In the genomic region with DNA sequence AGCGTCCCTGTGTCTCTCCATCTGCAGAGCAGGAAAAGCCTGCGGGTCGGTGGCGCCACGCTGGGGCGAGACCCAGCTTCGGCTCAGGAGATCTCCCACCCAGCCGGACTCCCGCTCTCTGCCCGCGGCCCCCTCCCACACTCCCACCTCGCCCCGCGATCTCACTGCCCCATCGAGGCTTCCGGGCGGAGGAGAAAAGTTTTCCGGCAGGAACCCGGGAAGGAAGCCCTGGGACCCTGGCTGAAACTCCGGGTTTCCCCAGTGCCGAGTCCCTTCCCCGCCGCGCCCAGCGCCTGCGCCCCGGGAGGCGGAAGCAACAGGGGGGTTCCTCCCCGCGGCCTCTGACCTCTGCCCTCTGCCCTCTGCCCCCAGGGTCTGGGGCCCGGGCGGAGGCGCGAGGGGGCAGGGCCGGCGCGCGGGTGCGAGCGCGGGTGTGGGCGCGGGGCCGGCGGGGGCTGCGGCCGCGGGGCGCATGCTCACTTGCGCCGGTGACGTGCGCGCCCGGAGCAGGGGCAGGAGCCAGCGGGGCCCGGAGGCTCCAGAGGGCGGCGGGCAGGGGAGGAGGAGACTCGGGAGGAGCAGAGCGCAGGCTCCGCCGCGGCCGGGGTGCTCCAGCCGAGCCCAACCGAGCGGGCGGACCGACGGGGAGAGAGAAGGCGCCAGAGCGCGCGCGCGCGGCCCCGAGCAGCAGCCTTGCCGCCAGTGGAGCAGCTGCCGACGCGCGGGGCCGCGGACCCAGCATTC, we compare ENCODE assay signal across 8 cellular contexts. TPM values are rescaled to one million over a fixed set of nuclear protein-coding genes. Genes with fewer than 3 reads are reported as not detected.
DNase-seq lines count a peak whose midpoint lies in the region; ATAC-seq, FAIRE-seq and TF ChIP-seq lines count a peak whose summit lies in the region.

A gene (plus strand): TSS at position 541 of the 744 bp plus-strand sequence. CDS start 379 bp downstream, outside the sequence.

- CTCF ChIA-PET in endothelial cell of umbilical vein (lab: Charles Lee): interaction anchor here (0.9 to 1.0 kb wide), 2 partner anchors 22 to 185 kb away, joined by 3 read pairs; no protein-coding TSS in a partner anchor

- DNase-seq in CMK (ENCODE audit: low read depth) (peak; percentile 63), HK-2 (ENCODE audit: unreplicated experiment) (peak; percentile 83), activated T-cell treated with anti-CD3 and anti-CD28 coated beads for 1 hour (ENCODE audit: low read depth) (peak; percentile 63), endothelial cell of umbilical vein (ENCODE audit: low read depth, low spot score) (peak; percentile 90), middle frontal gyrus (ENCODE audit: extremely low spot score, low spot score) (peak; percentile 82)
- peak; percentile 73 to 75 for DNase-seq in stimulated activated CD8-positive, alpha-beta memory T cell treated with anti-CD3 and anti-CD28 coated beads, Interleukin-15, amount 100 ng/mL, for 48 hours (ENCODE audit: low read depth in 2 of 2)

- no peaks in the 10 kb centered on the region for H3K9me3 ChIP-seq in OCI-LY3 (ENCODE audit: insufficient read depth, low read length)
- H3K9me3 ChIP-seq in endothelial cell of umbilical vein (replicated peaks; ENCODE audit: control insufficient read depth, insufficient read depth, low read length): no peaks in the 10 kb centered on the region

- ATAC-seq in GM19455 (IDR thresholded peaks at IDR 0.05; ENCODE audit: unreplicated experiment): peak; percentile 65

- peak; percentile 66 for TF ChIP-seq POLR2A in endothelial cell of umbilical vein (IDR thresholded peaks at IDR 0.05; ENCODE audit: low read depth, low read length)

- POLR2A ChIA-PET in endothelial cell of umbilical vein (lab: Charles Lee): no interaction called here

- peak; percentile 74 for FAIRE-seq in endothelial cell of umbilical vein (lab: Jason Lieb, UNC)

- H3K9ac ChIP-seq in OCI-LY3 (ENCODE audit: low read length): peak within 1 kb of the TSS; percentile 92
- H3K9ac ChIP-seq in endothelial cell of umbilical vein (replicated peaks; ENCODE audit: extremely low read depth, insufficient read depth, low read length): peak within 1 kb of the TSS; percentile 79

- H3K4me2 ChIP-seq in OCI-LY3 (ENCODE audit: low read length) (peak within 1 kb of the TSS; percentile 91), endothelial cell of umbilical vein (ENCODE audit: insufficient read depth, low read length) (peak within 1 kb of the TSS; percentile 91)

- H3K4me3 ChIP-seq in OCI-LY3 (ENCODE audit: low read length): peak within 1 kb of the TSS; percentile 82
- H3K4me3 ChIP-seq in endothelial cell of umbilical vein (replicated peaks in 1 of 3; ENCODE audit: insufficient read depth in 1 of 3, low read depth in 1 of 3, low read length in 3 of 3): peak within 1 kb of the TSS; percentile 92 to 97 (median 96)

- intact Hi-C loops in endothelial cell of umbilical vein (cut with micrococcal nuclease): loop anchor here (1.0 to 5.0 kb wide), 4 partner anchors 33 to 185 kb away; no protein-coding TSS in a partner anchor

- TF ChIP-seq CTCF in OCI-LY3 (IDR thresholded peaks at IDR 0.05; ENCODE audit: low read depth, low read length) (peak; percentile 29), endothelial cell of umbilical vein (IDR thresholded peaks at IDR 0.05; ENCODE audit: extremely low read depth in 1 of 2, insufficient read depth in 1 of 2, low read depth in 1 of 2, low read length in 2 of 2) (no peak)

- H3K27ac ChIP-seq in OCI-LY3 (ENCODE audit: low read length) (peak within 1 kb of the TSS; percentile 30), endothelial cell of umbilical vein (ENCODE audit: insufficient read depth, low read depth, low read length) (peak within 1 kb of the TSS; percentile 49)

- peak within 1 kb of the TSS; percentile 74 for H2AFZ ChIP-seq in OCI-LY3 (ENCODE audit: low read depth, low read length)
- peak within 1 kb of the TSS; percentile 79 for H2AFZ ChIP-seq in endothelial cell of umbilical vein (ENCODE audit: low read depth, low read length)

- no peaks in the 10 kb centered on the region for H3K27me3 ChIP-seq in OCI-LY3 (ENCODE audit: low read depth, low read length)
- no peaks in the 10 kb centered on the region for H3K27me3 ChIP-seq in endothelial cell of umbilical vein (ENCODE audit: control insufficient read depth in 2 of 2, insufficient read depth in 2 of 2, low read length in 2 of 2)

- H3K36me3 ChIP-seq in OCI-LY3 (replicated peaks; ENCODE audit: low read depth, low read length) (no peaks in the 10 kb centered on the region), endothelial cell of umbilical vein (ENCODE audit: control insufficient read depth in 2 of 2, extremely low read depth in 1 of 2, insufficient read depth in 2 of 2, low read length in 2 of 2) (no peaks in the 10 kb centered on the region)

- H3K79me2 ChIP-seq in OCI-LY3 (ENCODE audit: low read length) (peaks cover 42% of the 10 kb centered on the region), endothelial cell of umbilical vein (ENCODE audit: control insufficient read depth, insufficient read depth, low read length) (peaks cover 36% of the 10 kb centered on the region)

- H3K9me1 ChIP-seq in endothelial cell of umbilical vein (replicated peaks; ENCODE audit: control insufficient read depth, extremely low read depth, insufficient read depth, low read length): no peaks in the 10 kb centered on the region

- peaks cover 37% of the 10 kb centered on the region for H3K4me1 ChIP-seq in OCI-LY3 (ENCODE audit: low read length)
- H3K4me1 ChIP-seq in endothelial cell of umbilical vein (ENCODE audit: control insufficient read depth, extremely low read depth, insufficient read depth, low read length): peaks cover 14% of the 10 kb centered on the region

- H4K20me1 ChIP-seq in OCI-LY3 (ENCODE audit: insufficient read depth, low read length) (peaks cover 31% of the 10 kb centered on the region), endothelial cell of umbilical vein (replicated peaks; ENCODE audit: control insufficient read depth, extremely low read depth, insufficient read depth, low read length) (no peaks in the 10 kb centered on the region)

- dilution Hi-C loops in endothelial cell of umbilical vein (cut with MboI; ENCODE audit: extremely low pct_ligation_motif_present, low sequenced_read_pairs): no loop called here

- no TSS peak for BruUV-seq in endothelial cell of umbilical vein (replicated peaks; lab: Mats Ljungman, UMichigan)

TF ChIP-seq in endothelial cell of umbilical vein, 7 proteins besides CTCF, POLR2A, EP300 and RAD21:
- TF ChIP-seq POLR2AphosphoS5 (IDR thresholded peaks at IDR 0.05; ENCODE audit: insufficient read depth, low read depth, low read length): peak; percentile 81
- TF ChIP-seq EZH2 (IDR thresholded peaks at IDR 0.05; ENCODE audit: borderline replicate concordance, low read depth, low read length, severe bottlenecking): no peak

RNA-seq across cellular contexts. Expression of the gene that starts here (rescaled TPM):
- total RNA-seq in endothelial cell of umbilical vein: 71.7 and 88.1 TPM in 2 replicates
- 15.7 and 16.5 TPM in 2 replicates for polyA plus RNA-seq in endothelial cell of umbilical vein
- 10.2 and 11.1 TPM in 2 replicates for polyA plus RNA-seq in endothelial cell of umbilical vein (2011; cell fraction: cytosol; rRNA removed)
- polyA plus RNA-seq in endothelial cell of umbilical vein (2011; cell fraction: nucleus; rRNA removed): 48.6 and 60.6 TPM in 2 replicates
- 32.3 and 33.7 TPM in 2 replicates for polyA plus RNA-seq in endothelial cell of umbilical vein (2012)
- 40.0 and 52.7 TPM in 2 replicates for polyA minus RNA-seq in endothelial cell of umbilical vein
- 11.5 TPM for polyA minus RNA-seq in endothelial cell of umbilical vein (2011; cell fraction: cytosol; rRNA and poly(A)+ RNA removed)
- polyA minus RNA-seq in endothelial cell of umbilical vein (2011; cell fraction: nucleus; rRNA and poly(A)+ RNA removed): 63.1 and 78.2 TPM in 2 replicates

Comparison
In these comparisons a context has a peak if more than half of its experiments do, and no peak if none do; other contexts are left out.
1. Peak in every context shown above with its lines: DNase-seq, ATAC-seq, H3K4me3 ChIP-seq and H3K27ac ChIP-seq.